Comparison of ENCODE assay signal across 23 cellular contexts in the genomic region with DNA sequence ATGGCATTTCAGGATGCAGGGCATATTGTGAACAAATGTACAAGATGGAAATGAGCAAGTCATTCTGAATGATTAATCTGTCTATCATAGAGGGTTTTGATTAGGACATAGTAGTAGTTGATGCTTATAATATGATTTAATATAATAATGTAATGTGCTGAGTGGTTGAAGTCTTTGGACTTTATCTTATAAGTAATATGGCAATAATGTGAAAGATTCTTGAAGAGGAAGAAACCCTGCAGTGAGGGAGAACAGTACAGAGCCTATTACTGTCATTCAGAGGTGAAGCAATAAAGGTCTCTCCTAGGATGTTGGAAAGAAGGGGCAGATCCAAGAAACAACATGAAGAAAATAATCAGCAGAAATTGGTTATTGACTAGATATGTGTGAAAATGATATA. TPM values are rescaled to one million over a fixed set of nuclear protein-coding genes. Genes with fewer than 3 reads are reported as not detected.
DNase-seq lines count a peak whose midpoint lies in the region; ATAC-seq, FAIRE-seq and TF ChIP-seq lines count a peak whose summit lies in the region.
"Had no signal": no experiment of that assay in that cellular context is flagged by ENCODE, and none has a peak within 500 bp of the region (broad histone marks: within the 10 kb centered on the region; RNA-seq: fewer than 3 reads in every experiment).

No MANE protein-coding gene starts in this region.

- H3K4me3 Mint-ChIP-seq in activated naive CD4-positive, alpha-beta T cell treated with anti-CD3 and anti-CD28 coated beads, Interleukin-2, amount 10 ng/mL, durations not matched to agents 7 days and 5 days = no peak overlapping the region
- H3K4me3 Mint-ChIP-seq in stimulated activated naive CD8-positive, alpha-beta T cell treated with anti-CD3 and anti-CD28 coated beads, Interleukin-15, amount 100 ng/mL, for 72 hours = peak overlapping the region; percentile 5 to 59
- H3K4me3 Mint-ChIP-seq: brain had no signal

- peaks cover 64% of the 10 kb centered on the region for H3K4me1 Mint-ChIP-seq in activated naive CD4-positive, alpha-beta T cell treated with anti-CD3 and anti-CD28 coated beads, Interleukin-2, amount 10 ng/mL, durations not matched to agents 7 days and 5 days
- H3K4me1 Mint-ChIP-seq in stimulated activated naive CD8-positive, alpha-beta T cell treated with anti-CD3 and anti-CD28 coated beads, Interleukin-15, amount 100 ng/mL, for 72 hours = peaks cover 79% of the 10 kb centered on the region

- intact Hi-C loops in GM12878 (cut with micrococcal nuclease; ENCODE audit: unreplicated experiment) = no loop called here

- TF ChIP-seq POLR2A in GM12878 (IDR thresholded peaks at IDR 0.05; ENCODE audit: low read depth, low read length) = no peak

- POLR2A ChIA-PET in GM12878 (lab: Charles Lee) = no interaction called here

- peaks cover 47% of the 10 kb centered on the region for H3K36me3 Mint-ChIP-seq in activated naive CD4-positive, alpha-beta T cell treated with anti-CD3 and anti-CD28 coated beads, Interleukin-2, amount 10 ng/mL, durations not matched to agents 7 days and 5 days
- peaks cover 22 to 30% of the 10 kb centered on the region in 2 donors for H3K36me3 Mint-ChIP-seq in activated naive CD4-positive, alpha-beta T cell treated with anti-CD3 and anti-CD28 coated beads, Interleukin-2, amount 50 U/mL, for 72 hours

- peak overlapping the region; percentile 2 for H3K27ac Mint-ChIP-seq in activated naive CD4-positive, alpha-beta T cell treated with anti-CD3 and anti-CD28 coated beads, Interleukin-2, amount 10 ng/mL, durations not matched to agents 7 days and 5 days
- peak overlapping the region in 1 of 2 donors; percentile 63 for H3K27ac Mint-ChIP-seq in activated naive CD4-positive, alpha-beta T cell treated with anti-CD3 and anti-CD28 coated beads, Interleukin-2, amount 50 U/mL, for 72 hours
- H3K27ac Mint-ChIP-seq in stimulated activated naive CD8-positive, alpha-beta T cell treated with anti-CD3 and anti-CD28 coated beads, Interleukin-15, amount 100 ng/mL, for 72 hours = peak overlapping the region in 1 of 2 donors; percentile 23

- peak; percentile 23 for FAIRE-seq in GM19239 (lab: Jason Lieb, UNC)
- FAIRE-seq in GM12878 (lab: Jason Lieb, UNC) = no peak
- FAIRE-seq: H1, TTC549 had no signal

- H3K4me2 ChIP-seq in GM12878 (ENCODE audit: control insufficient read depth, insufficient read depth) = no peak overlapping the region
- H3K4me2 ChIP-seq: KMS-11 had no signal

- H3K4me3 ChIP-seq in GM12878 = no peak overlapping the region
- H3K4me3 ChIP-seq: skin epidermis, tibial nerve had no signal

- CTCF ChIA-PET in activated naive CD4-positive, alpha-beta T cell treated with anti-CD3 and anti-CD28 coated beads, Interleukin-2, amount 10 ng/mL, durations not matched to agents 7 days and 5 days (lab: Charles Lee) = interaction anchor here (1.7 kb wide), 1 partner anchor 11 kb away, joined by 4 read pairs; no protein-coding TSS in a partner anchor
- CTCF ChIA-PET in GM12878 (lab: Yijun Ruan, JAX) = no interaction called here

- peaks cover 10% of the 10 kb centered on the region; the same call in 1 of the 2 replicates for H3K4me1 ChIP-seq in GM12878 (ENCODE audit: control insufficient read depth, insufficient read depth, low read length)

- H3K9ac ChIP-seq in GM12878 (ENCODE audit: control insufficient read depth, insufficient read depth, low read length) = no peak overlapping the region
- H3K9ac ChIP-seq: KMS-11 had no signal

- no peak overlapping the region for H3K27ac ChIP-seq in GM12878 (ENCODE audit: control insufficient read depth, insufficient read depth)
- H3K27ac ChIP-seq: epithelial cell of prostate, HL-60, KMS-11, skin epidermis had no signal

- H3K79me2 ChIP-seq in GM12878 (ENCODE audit: control insufficient read depth, insufficient read depth, low read length) = peaks cover 93% of the 10 kb centered on the region

- in situ Hi-C loops in GM12878 (cut with MboI) = no loop called here

- BruUV-seq in GM12878 (replicated peaks; lab: Mats Ljungman, UMichigan) = TSS peak; percentile 1

- RAD21 ChIA-PET in GM12878 (lab: Charles Lee; ENCODE audit: unreplicated experiment) = no interaction called here

- H3K9me3 Mint-ChIP-seq in activated naive CD4-positive, alpha-beta T cell treated with anti-CD3 and anti-CD28 coated beads, Interleukin-2, amount 10 ng/mL, durations not matched to agents 7 days and 5 days = peaks cover 11% of the 10 kb centered on the region
- H3K9me3 Mint-ChIP-seq in activated naive CD4-positive, alpha-beta T cell treated with anti-CD3 and anti-CD28 coated beads, Interleukin-2, amount 50 U/mL, for 72 hours = peaks cover 0 to 4% of the 10 kb centered on the region in 2 donors
- no peaks in the 10 kb centered on the region for H3K9me3 Mint-ChIP-seq in stimulated activated naive CD8-positive, alpha-beta T cell treated with anti-CD3 and anti-CD28 coated beads, Interleukin-15, amount 100 ng/mL, for 72 hours

- peaks cover 3% of the 10 kb centered on the region for H3K9me3 ChIP-seq in GM12878 (replicated peaks; ENCODE audit: control insufficient read depth, insufficient read depth, low read length)

- SMC1A ChIA-PET in GM12878 (lab: Charles Lee; ENCODE audit: uncharacterized antibody, unreplicated experiment) = interaction anchor here (0.8 to 7.9 kb wide), 5 partner anchors 10 to 132 kb away, joined by 3 to 54 read pairs (median 3); no protein-coding TSS in a partner anchor

- DNase-seq in activated naive CD4-positive, alpha-beta T cell treated with anti-CD3 and anti-CD28 coated beads, Interleukin-2, amount 10 ng/mL, durations not matched to agents 7 days and 5 days = no peak
- DNase-seq in activated naive CD4-positive, alpha-beta T cell treated with anti-CD3 and anti-CD28 coated beads, Interleukin-2, amount 50 U/mL, for 72 hours (ENCODE audit: low spot score in 2 of 2) = no peak
- DNase-seq in GM19239 (ENCODE audit: insufficient read length, low spot score) (no peak), GM12878 (ENCODE audit: low read depth, low spot score) (no peak), GDM1 (lab: John Stamatoyannopoulos, UW) (no peak)
- no peak for DNase-seq in stimulated activated naive CD8-positive, alpha-beta T cell treated with anti-CD3 and anti-CD28 coated beads, Interleukin-15, amount 100 ng/mL, for 72 hours
- DNase-seq: islet precursor cell, left ventricle myocardium superior, NCI-H1417 treated with DMSO at 0.1 percent for 48 hours, NCI-H2081 treated with DMSO at 0.1 percent for 48 hours, NCI-H345, NCI-H774, occipital lobe had no signal

- no peaks in the 10 kb centered on the region for H3K27me3 Mint-ChIP-seq in activated naive CD4-positive, alpha-beta T cell treated with anti-CD3 and anti-CD28 coated beads, Interleukin-2, amount 10 ng/mL, durations not matched to agents 7 days and 5 days
- H3K27me3 Mint-ChIP-seq in stimulated activated naive CD8-positive, alpha-beta T cell treated with anti-CD3 and anti-CD28 coated beads, Interleukin-15, amount 100 ng/mL, for 72 hours = no peaks in the 10 kb centered on the region
- H3K27me3 Mint-ChIP-seq: brain had no signal

- TF ChIP-seq RAD21 in GM12878 (IDR thresholded peaks at IDR 0.05; ENCODE audit: insufficient read depth, low read depth, low read length) = no peak

- ATAC-seq in activated naive CD4-positive, alpha-beta T cell treated with anti-CD3 and anti-CD28 coated beads, Interleukin-2, amount 50 U/mL, for 72 hours = no peak
- ATAC-seq in GM12878 = peak; percentile 23
- no peak for ATAC-seq in stimulated activated naive CD8-positive, alpha-beta T cell treated with anti-CD3 and anti-CD28 coated beads, Interleukin-15, amount 100 ng/mL, for 72 hours
- no peak for ATAC-seq in HG02759 (IDR thresholded peaks at IDR 0.05; ENCODE audit: unreplicated experiment)
- ATAC-seq: activated CD4-positive, CD25-positive, alpha-beta regulatory T cell treated with anti-CD3 and anti-CD28 coated beads, Interleukin-2, amount 50 U/mL, for 24 hours had no signal

- no peak overlapping the region for H2AFZ ChIP-seq in GM12878 (ENCODE audit: control insufficient read depth, low read depth, low read length)

- TF ChIP-seq EP300 in GM12878 (IDR thresholded peaks at IDR 0.05; ENCODE audit: borderline replicate concordance in 1 of 2, control insufficient read depth in 1 of 2, low read depth in 2 of 2, low read length in 2 of 2) = no peak

- no peak for TF ChIP-seq CTCF in GM12878 (IDR thresholded peaks at IDR 0.05 in 2 of 3, conservative IDR thresholded peaks at IDR 0.05 in 1 of 3; ENCODE audit: control insufficient read depth in 2 of 3, extremely low read depth in 1 of 3, insufficient read depth in 1 of 3, low read depth in 3 of 3, low read length in 3 of 3)

- no peaks in the 10 kb centered on the region; a peak in 1 of 4 replicates for H3K36me3 ChIP-seq in GM12878 (ENCODE audit: control insufficient read depth in 2 of 2, insufficient read depth in 2 of 2, low read length in 1 of 2)
- H3K36me3 ChIP-seq: tibial nerve had no signal

- H4K20me1 ChIP-seq in GM12878 (ENCODE audit: control insufficient read depth, insufficient read depth) = no peaks in the 10 kb centered on the region; the same call in 1 of the 2 replicates

- no peaks in the 10 kb centered on the region for H3K27me3 ChIP-seq in GM12878 (replicated peaks in 1 of 2; ENCODE audit: control insufficient read depth in 2 of 2, insufficient read depth in 2 of 2, low read length in 1 of 2)
- H3K27me3 ChIP-seq: tibial nerve had no signal

TF ChIP-seq in GM12878, 131 proteins besides CTCF, POLR2A, EP300 and RAD21:
- no peak for TF ChIP-seq GABPA (IDR thresholded peaks at IDR 0.05; ENCODE audit: low read depth)
- TF ChIP-seq CHD2 (IDR thresholded peaks at IDR 0.05; ENCODE audit: borderline replicate concordance, low read depth, low read length) = no peak
- no peak for TF ChIP-seq SREBF2 (IDR thresholded peaks at IDR 0.05; ENCODE audit: low read length)
- TF ChIP-seq SIN3A (IDR thresholded peaks at IDR 0.05; ENCODE audit: low read depth, low read length) = no peak

RNA-seq across cellular contexts. Expression of a gene that starts 16.6 kb away (rescaled TPM):
- total RNA-seq in activated naive CD4-positive, alpha-beta T cell treated with anti-CD3 and anti-CD28 coated beads, Interleukin-2, amount 50 U/mL, for 72 hours = 100 to 1,000 TPM; 105 to 149 TPM
- total RNA-seq in GM12878 (2013; cell fraction: nucleolus; rRNA removed) = 92.3 and 97.9 TPM in 2 replicates
- total RNA-seq in GM12878 (2014; rRNA removed) (51.0 and 53.0 TPM in 2 replicates), GM12878 (2014; rRNA removed; fragmentation: Illumina TruSeq; extraction: Trizol) (67.4 and 68.6 TPM in 2 replicates), GM12878 (2021) (106 and 110 TPM in 2 replicates)
- 43.4 TPM for polyA plus RNA-seq in GM12878 (2011; ENCODE audit: low read depth)
- polyA plus RNA-seq in GM12878 (2011; rRNA removed) (67.0 and 69.7 TPM in 2 replicates), GM12878 (2014; fragmentation: Illumina TruSeq; extraction: Trizol) (82.1 and 85.3 TPM in 2 replicates), GM12878 (2014; fragmentation: Nextera tagmentation; extraction: Ambion mirVana) (10 to 100 TPM; 20.8 to 32.7 TPM), GM12878 (2014; rRNA removed) (61.6 and 62.3 TPM in 2 replicates), GM12878 (2016; fragmentation: Nextera tagmentation; extraction: Ambion mirVana) (1 to 10 TPM; 8.7 to 9.0 TPM)
- 66.5 and 76.6 TPM in 2 replicates for polyA plus RNA-seq in GM12878 (2011; cell fraction: cytosol; rRNA removed)
- polyA plus RNA-seq in GM12878 (2011; cell fraction: nucleus; rRNA removed) = 68.3 and 72.4 TPM in 2 replicates
- polyA plus RNA-seq in GM12878 (2012) = 46.4 and 59.8 TPM in 2 replicates
- 104 and 111 TPM in 2 replicates for polyA minus RNA-seq in GM12878 (2011; rRNA and poly(A)+ RNA removed)
- polyA minus RNA-seq in GM12878 (2011; cell fraction: cytosol; rRNA and poly(A)+ RNA removed) = 35.4 and 41.8 TPM in 2 replicates
- 42.3 and 64.8 TPM in 2 replicates for polyA minus RNA-seq in GM12878 (2011; cell fraction: nucleus; rRNA and poly(A)+ RNA removed)
